Comparison of ENCODE assay signal across 16 cellular contexts in genomic region chr3:33889394-33890039, GRCh38.
DNase-seq lines count a peak whose midpoint lies in the region; TF ChIP-seq lines count a peak whose summit lies in the region.
"Had no signal": no experiment of that assay in that cellular context is flagged by ENCODE, and none has a peak within 500 bp of the region (broad histone marks: within the 10 kb centered on the region; RNA-seq: fewer than 3 reads in every experiment).

No MANE protein-coding gene starts in this region.

- no peak overlapping the region for H4K8ac ChIP-seq in H9 (replicated peaks; ENCODE audit: insufficient read length, low read depth, low read length)
- H4K8ac ChIP-seq in mesendoderm (ENCODE audit: low read depth, low read length): no peak overlapping the region

- no peak overlapping the region for H3K27ac Mint-ChIP-seq in H9

- H3K4me3 ChIP-seq in OCI-LY7 (ENCODE audit: low read depth, low read length, poor library complexity, severe bottlenecking): no peak overlapping the region
- no peak overlapping the region for H3K4me3 ChIP-seq in cardiac fibroblast (replicated peaks in 1 of 2; ENCODE audit: low read depth in 2 of 2, low read length in 2 of 2)
- no peak overlapping the region for H3K4me3 ChIP-seq in mesendoderm (ENCODE audit: low read length)
- no peak overlapping the region for H3K4me3 ChIP-seq in testis
- H3K4me3 ChIP-seq in WERI-Rb-1 (ENCODE audit: low read depth, low read length): no peak overlapping the region
- H3K4me3 ChIP-seq: HAP-1, SJCRH30 had no signal

- H3K4me2 ChIP-seq in H9 (ENCODE audit: insufficient read depth, insufficient read length, low read length): no peak overlapping the region
- H3K4me2 ChIP-seq in OCI-LY7 (ENCODE audit: low read length): no peak overlapping the region
- no peak overlapping the region for H3K4me2 ChIP-seq in mesendoderm (ENCODE audit: low read length)

- H4K5ac ChIP-seq in H9 (ENCODE audit: insufficient read length, low read depth, low read length) (no peak overlapping the region), mesendoderm (ENCODE audit: low read length) (no peak overlapping the region)

- no peaks in the 10 kb centered on the region for H3K9me2 ChIP-seq in OCI-LY7 (ENCODE audit: insufficient read depth, low read length)

- H3K9me3 ChIP-seq in H9 (ENCODE audit: control insufficient read depth, low read depth, low read length) (no peaks in the 10 kb centered on the region), OCI-LY7 (ENCODE audit: low read length) (no peaks in the 10 kb centered on the region), testis (no peaks in the 10 kb centered on the region), WERI-Rb-1 (ENCODE audit: severe bottlenecking) (no peaks in the 10 kb centered on the region)
- H3K9me3 ChIP-seq: HAP-1, SJCRH30 had no signal

- TF ChIP-seq CTCF in H9 (conservative IDR thresholded peaks at IDR 0.05) (no peak), OCI-LY7 (conservative IDR thresholded peaks at IDR 0.05; ENCODE audit: low read length) (no peak), cardiac fibroblast (IDR thresholded peaks at IDR 0.05; ENCODE audit: low read depth, low read length) (no peak), testis (IDR thresholded peaks at IDR 0.05) (no peak), WERI-Rb-1 (IDR thresholded peaks at IDR 0.05; ENCODE audit: low read depth, low read length) (no peak)

- no peaks in the 10 kb centered on the region for H3K23me2 ChIP-seq in H9 (ENCODE audit: insufficient read length, low read depth, low read length, poor library complexity, severe bottlenecking)

- H3K27me3 Mint-ChIP-seq in H9 (ENCODE audit: low read depth): peaks cover 2% of the 10 kb centered on the region

- intact Hi-C loops in OCI-LY7 (cut with micrococcal nuclease; ENCODE audit: unreplicated experiment): loop anchor here (10.0 kb wide), 2 partner anchors 125 to 385 kb away; no protein-coding TSS in a partner anchor
- intact Hi-C loops in testis (cut with DNase I; ENCODE audit: low total_unique reads): loop anchor here (10.0 kb wide), 1 partner anchor 795 kb away; no protein-coding TSS in a partner anchor

- no peak overlapping the region for H3T11ph ChIP-seq in H9 (ENCODE audit: low read length)

- no CpG with 5 or more reads among the region's 3 CpGs for WGBS in H9 (ENCODE audit: extremely low coverage, insufficient read length, low lambda C conversion rate)
- WGBS in mesendoderm (ENCODE audit: extremely low coverage, insufficient coverage, low lambda C conversion rate): no CpG with 5 or more reads among the region's 3 CpGs
- WGBS in testis, 2 donors: 80 to 81% methylated on average over 3 of the region's 3 CpGs

- H2AFZ ChIP-seq in H9 (ENCODE audit: low read length) (peak overlapping the region; percentile 18), OCI-LY7 (ENCODE audit: low read length) (peak overlapping the region; percentile 44; the same call in 1 of the 2 replicates)

- H3K56ac ChIP-seq in H9 (ENCODE audit: insufficient read length, low read depth, low read length) (no peak overlapping the region), mesendoderm (ENCODE audit: low read length) (no peak overlapping the region)

- H2BK12ac ChIP-seq in H9 (ENCODE audit: insufficient read length, low read depth, low read length): no peak overlapping the region

- no peak overlapping the region for H2BK20ac ChIP-seq in H9 (ENCODE audit: low read depth, low read length, poor library complexity, severe bottlenecking)

- H3K4ac ChIP-seq in H9 (ENCODE audit: low read depth, low read length) (no peak overlapping the region), mesendoderm (ENCODE audit: low read depth, low read length) (no peak overlapping the region)

- no peak overlapping the region for H3K4me3 Mint-ChIP-seq in H9

- H2AK5ac ChIP-seq in H9 (ENCODE audit: insufficient read length, low read length): no peak overlapping the region
- no peak overlapping the region for H2AK5ac ChIP-seq in mesendoderm (ENCODE audit: low read length)

- H4K20me1 ChIP-seq in H9 (ENCODE audit: control insufficient read depth, insufficient read depth, insufficient read length) (no peaks in the 10 kb centered on the region), OCI-LY7 (ENCODE audit: insufficient read depth, low read length) (no peaks in the 10 kb centered on the region)

- H3K36me3 Mint-ChIP-seq in H9 (ENCODE audit: insufficient read depth in 1 of 3, low read depth in 3 of 3): peaks cover 0 to 5% (median 0%) of the 10 kb centered on the region in 3 experiments; a peak in 3 of 7 replicates

- BruUV-seq in OCI-LY7 (replicated peaks; lab: Mats Ljungman, UMichigan): no TSS peak

- no peaks in the 10 kb centered on the region for H3K27me3 ChIP-seq in H9 (ENCODE audit: insufficient read depth, low read length)
- no peaks in the 10 kb centered on the region for H3K27me3 ChIP-seq in mesendoderm (ENCODE audit: insufficient read depth, low read length, poor library complexity)
- H3K27me3 ChIP-seq in testis: no peaks in the 10 kb centered on the region
- H3K27me3 ChIP-seq in WERI-Rb-1 (ENCODE audit: insufficient read depth, low read depth, severe bottlenecking): no peaks in the 10 kb centered on the region
- H3K27me3 ChIP-seq: SJCRH30 had no signal

- peaks cover 0 to 3% of the 10 kb centered on the region in 2 experiments; a peak in 3 of 5 replicates for H3K9me3 Mint-ChIP-seq in H9

- H3K9ac ChIP-seq in H9 (ENCODE audit: extremely low read depth, insufficient read length, low read length): no peak overlapping the region
- no peak overlapping the region for H3K9ac ChIP-seq in mesendoderm (ENCODE audit: low read length)

- H3K23ac ChIP-seq in H9 (ENCODE audit: insufficient read length, low read depth, low read length): no peak overlapping the region
- no peak overlapping the region for H3K23ac ChIP-seq in mesendoderm (ENCODE audit: low read length)

- POLR2A ChIA-PET in OCI-LY7 (lab: Charles Lee): interaction anchor here (0.7 to 2.2 kb wide), 2 partner anchors 22 to 74 kb away, joined by 4 to 5 read pairs; no protein-coding TSS in a partner anchor

- CTCF ChIA-PET in OCI-LY7 (lab: Charles Lee; ENCODE audit: unreplicated experiment): no interaction called here

- H3K79me2 ChIP-seq in H9 (ENCODE audit: insufficient read depth, low read length): no peaks in the 10 kb centered on the region
- H3K79me2 ChIP-seq in OCI-LY7 (ENCODE audit: insufficient read depth, low read depth, low read length): no peaks in the 10 kb centered on the region
- no peaks in the 10 kb centered on the region for H3K79me2 ChIP-seq in mesendoderm (ENCODE audit: control insufficient read depth, insufficient read depth, low read length)

- no peaks in the 10 kb centered on the region for H3K36me3 ChIP-seq in OCI-LY7 (ENCODE audit: insufficient read depth, low read length)
- no peaks in the 10 kb centered on the region for H3K36me3 ChIP-seq in mesendoderm (ENCODE audit: control insufficient read depth, insufficient read depth, low read length)
- no peaks in the 10 kb centered on the region for H3K36me3 ChIP-seq in testis (ENCODE audit: low read depth, missing control alignments)
- no peaks in the 10 kb centered on the region for H3K36me3 ChIP-seq in WERI-Rb-1
- H3K36me3 ChIP-seq: HAP-1, SJCRH30 had no signal

- TF ChIP-seq POLR2A in testis (IDR thresholded peaks at IDR 0.05): no peak

- H3K4me1 Mint-ChIP-seq in H9: peaks cover 5 to 7% of the 10 kb centered on the region in 2 experiments

- no peaks in the 10 kb centered on the region for H3K4me1 ChIP-seq in H9 (ENCODE audit: insufficient read depth, low read length)
- no peaks in the 10 kb centered on the region for H3K4me1 ChIP-seq in OCI-LY7 (ENCODE audit: insufficient read depth, low read length, poor library complexity, severe bottlenecking)
- H3K4me1 ChIP-seq in mesendoderm (ENCODE audit: control insufficient read depth, low read depth, low read length): no peaks in the 10 kb centered on the region
- no peaks in the 10 kb centered on the region for H3K4me1 ChIP-seq in testis
- H3K4me1 ChIP-seq: SJCRH30 had no signal

- H3K18ac ChIP-seq in H9 (ENCODE audit: insufficient read length, low read depth, low read length) (no peak overlapping the region), mesendoderm (ENCODE audit: low read length) (no peak overlapping the region)

- no peak for DNase-seq in H9
- no peak for DNase-seq in OCI-LY7 (ENCODE audit: low spot score)
- DNase-seq in cardiac fibroblast (ENCODE audit: low read depth in 2 of 2): peak; percentile 11 to 52
- DNase-seq in mesendoderm: peak; percentile 44
- DNase-seq in testis: no peak
- no peak for DNase-seq in WERI-Rb-1
- DNase-seq in activated CD8-positive, alpha-beta memory T cell treated with anti-CD3 and anti-CD28 coated beads, Interleukin-2, amount 50 U/mL, for 4 hours: no peak
- DNase-seq: ACHN, DMS79, KG1, NCI-H1417 treated with DMSO at 0.1 percent for 48 hours, NCI-H187 treated with DMSO at 0.1 percent for 48 hours, NCI-H526, SJCRH30 had no signal

- H3K79me1 ChIP-seq in H9 (ENCODE audit: insufficient read depth, low read depth, low read length, poor library complexity, severe bottlenecking) (no peaks in the 10 kb centered on the region), mesendoderm (ENCODE audit: low read length) (no peaks in the 10 kb centered on the region)

- no peak overlapping the region for H2BK120ac ChIP-seq in H9 (ENCODE audit: low read depth, low read length, poor library complexity, severe bottlenecking)
- no peak overlapping the region for H2BK120ac ChIP-seq in mesendoderm (ENCODE audit: low read depth, low read length)

- H2BK5ac ChIP-seq in H9 (ENCODE audit: insufficient read length, low read length) (no peak overlapping the region), mesendoderm (ENCODE audit: low read length) (no peak overlapping the region)

- no peak overlapping the region for H2BK15ac ChIP-seq in H9 (ENCODE audit: low read depth, low read length)
- H2BK15ac ChIP-seq in mesendoderm (replicated peaks; ENCODE audit: low read depth): no peak overlapping the region

- H3K27ac ChIP-seq in H9 (ENCODE audit: insufficient read length, low read depth, low read length) (no peak overlapping the region), OCI-LY7 (ENCODE audit: low read depth, low read length, poor library complexity, severe bottlenecking) (no peak overlapping the region), mesendoderm (ENCODE audit: low read depth, low read length) (no peak overlapping the region), testis (no peak overlapping the region), WERI-Rb-1 (no peak overlapping the region)
- H3K27ac ChIP-seq: C4-2B, SJCRH30 had no signal

- no peak overlapping the region for H4K91ac ChIP-seq in H9 (ENCODE audit: insufficient read length, low read depth, low read length)

- no peak overlapping the region for H3K14ac ChIP-seq in H9 (ENCODE audit: insufficient read depth, low read length)

Comparison
In these comparisons a context has a peak if more than half of its experiments do, and no peak if none do; other contexts are left out.
1. DNase-seq: peak in cardiac fibroblast (2 of 2) and mesendoderm (single experiment); none in H9 (single experiment), OCI-LY7 (single experiment), testis (single experiment), WERI-Rb-1 (single experiment) and activated CD8-positive, alpha-beta memory T cell treated with anti-CD3 and anti-CD28 coated beads, Interleukin-2, amount 50 U/mL, for 4 hours (single experiment).